1 cellular context compared by ENCODE assay signal in genomic region chr6:99425647-99426453, GRCh38.
A peak's percentile ranks its signal among the peaks of the same experiment; 100 is the strongest.
TF ChIP-seq lines count a peak whose summit lies in the region.

No MANE protein-coding gene starts in this region.

TF ChIP-seq in HEK293, 187 proteins besides CTCF, POLR2A, EP300 and RAD21 (continued from another document):
- TF ChIP-seq ZNF529 (tag by site-specific recombination; IDR thresholded peaks at IDR 0.05; ENCODE audit: insufficient replicate concordance) (no peak), ZBTB44 (tag by site-specific recombination; IDR thresholded peaks at IDR 0.05) (no peak), ZNF670 (tag by site-specific recombination; IDR thresholded peaks at IDR 0.05; ENCODE audit: low read depth) (no peak)
- TF ChIP-seq, protein P1, sequence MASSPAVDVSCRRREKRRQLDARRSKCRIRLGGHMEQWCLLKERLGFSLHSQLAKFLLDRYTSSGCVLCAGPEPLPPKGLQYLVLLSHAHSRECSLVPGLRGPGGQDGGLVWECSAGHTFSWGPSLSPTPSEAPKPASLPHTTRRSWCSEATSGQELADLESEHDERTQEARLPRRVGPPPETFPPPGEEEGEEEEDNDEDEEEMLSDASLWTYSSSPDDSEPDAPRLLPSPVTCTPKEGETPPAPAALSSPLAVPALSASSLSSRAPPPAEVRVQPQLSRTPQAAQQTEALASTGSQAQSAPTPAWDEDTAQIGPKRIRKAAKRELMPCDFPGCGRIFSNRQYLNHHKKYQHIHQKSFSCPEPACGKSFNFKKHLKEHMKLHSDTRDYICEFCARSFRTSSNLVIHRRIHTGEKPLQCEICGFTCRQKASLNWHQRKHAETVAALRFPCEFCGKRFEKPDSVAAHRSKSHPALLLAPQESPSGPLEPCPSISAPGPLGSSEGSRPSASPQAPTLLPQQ (tag by site-specific recombination; IDR thresholded peaks at IDR 0.05) = 0 out of 2 replicates have a peak, but pooled peaks have one; percentile 17
